ENCODE assay signal across 27 cellular contexts in the genomic region with DNA sequence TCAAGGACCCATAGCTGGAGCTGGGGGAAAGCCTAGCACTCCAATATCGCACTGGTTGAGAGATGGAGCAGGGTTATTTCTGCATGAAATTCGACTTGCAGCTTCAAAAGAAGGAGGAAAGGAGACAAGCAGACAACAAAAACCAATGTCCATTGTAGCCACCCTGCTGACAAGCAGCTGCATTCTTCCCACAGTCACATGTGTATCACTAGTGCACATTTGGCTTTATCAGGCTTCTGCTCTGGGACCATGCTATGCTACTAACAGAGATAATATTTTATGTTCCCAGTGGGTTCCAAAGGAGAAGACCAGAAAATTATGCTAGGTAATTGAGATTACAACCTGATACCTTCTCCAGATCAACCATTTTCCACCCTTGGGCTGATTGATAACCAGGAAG.
"Had no signal": no experiment of that assay in that cellular context is flagged by ENCODE, and none has a peak within 500 bp of the region (broad histone marks: within the 10 kb centered on the region; RNA-seq: fewer than 3 reads in every experiment).

No MANE protein-coding gene starts in this region.

- H3K9ac ChIP-seq: neural progenitor cell had no signal

- DNase-seq: natural killer cell; occipital lobe; ovary; retina; right lobe of liver; sigmoid colon; small intestine; stimulated activated CD4-positive, alpha-beta T cell treated with anti-CD3 and anti-CD28 coated beads, Interleukin-15, amount 100 ng/mL, for 24 hours; stimulated activated CD4-positive, alpha-beta T cell treated with anti-CD3 and anti-CD28 coated beads, Interleukin-2, amount 100 ng/mL, for 24 hours; stimulated activated CD4-positive, alpha-beta T cell treated with anti-CD3 and anti-CD28 coated beads, Interleukin-2, amount 100 ng/mL, for 48 hours; stimulated activated CD4-positive, alpha-beta T cell treated with anti-CD3 and anti-CD28 coated beads, Interleukin-4, amount 100 ng/mL, for 24 hours; stimulated activated naive B cell treated with anti-CD40 and anti-IgM and Interleukin-4, amounts not matched to agents 10 μg/mL and 1 μg/mL and 100 μg/mL, for 72 hours; stimulated activated naive CD4-positive, alpha-beta T cell treated with Interleukin-2 at 50 U/mL for 16 hours; stomach; thyroid gland; trophoblast cell; upper lobe of left lung had no signal

- H3K4me3 ChIP-seq: neural progenitor cell, ovary, prostate gland, right atrium auricular region, right lobe of liver, sigmoid colon, stomach, thoracic aorta, thyroid gland, tibial nerve, upper lobe of left lung, vagina had no signal

- H3K4me1 Mint-ChIP-seq: natural killer cell; nephron; stimulated activated effector memory CD8-positive, alpha-beta T cell treated with anti-CD3 and anti-CD28 coated beads, Interleukin-12 subunit alpha, Interleukin-12 subunit beta, amount 100 ng/mL, for 72 hours; stimulated activated naive B cell treated with anti-CD40 and anti-IgM and Interleukin-4, amounts not matched to agents 10 μg/mL and 1 μg/mL and 100 μg/mL, for 72 hours had no signal

- H3K36me3 ChIP-seq: neural progenitor cell, ovary, prostate gland, right atrium auricular region, right lobe of liver, sigmoid colon, stomach, thoracic aorta, thyroid gland, upper lobe of left lung, vagina had no signal

- H3K4me3 Mint-ChIP-seq: natural killer cell; nephron; neural progenitor cell; stimulated activated effector memory CD8-positive, alpha-beta T cell treated with anti-CD3 and anti-CD28 coated beads, Interleukin-12 subunit alpha, Interleukin-12 subunit beta, amount 100 ng/mL, for 72 hours; stimulated activated naive B cell treated with anti-CD40 and anti-IgM and Interleukin-4, amounts not matched to agents 10 μg/mL and 1 μg/mL and 100 μg/mL, for 72 hours; stimulated activated naive CD8-positive, alpha-beta T cell treated with anti-CD3 and anti-CD28 coated beads, Interleukin-15, Interleukin-2, amounts not matched to agents 100 ng/mL and 50 ng/mL, for 24 hours had no signal

- FAIRE-seq: small intestine, urothelium cell line had no signal

- H3K27ac Mint-ChIP-seq: natural killer cell; nephron; neural progenitor cell; stimulated activated effector memory CD8-positive, alpha-beta T cell treated with anti-CD3 and anti-CD28 coated beads, Interleukin-12 subunit alpha, Interleukin-12 subunit beta, amount 100 ng/mL, for 72 hours; stimulated activated naive B cell treated with anti-CD40 and anti-IgM and Interleukin-4, amounts not matched to agents 10 μg/mL and 1 μg/mL and 100 μg/mL, for 72 hours; stimulated activated naive CD8-positive, alpha-beta T cell treated with anti-CD3 and anti-CD28 coated beads, Interleukin-15, Interleukin-2, amounts not matched to agents 100 ng/mL and 50 ng/mL, for 24 hours had no signal

- H2AFZ ChIP-seq: neural progenitor cell had no signal

- H3K4me2 ChIP-seq: neural progenitor cell had no signal

- H3K9me3 Mint-ChIP-seq: natural killer cell; nephron; stimulated activated effector memory CD8-positive, alpha-beta T cell treated with anti-CD3 and anti-CD28 coated beads, Interleukin-12 subunit alpha, Interleukin-12 subunit beta, amount 100 ng/mL, for 72 hours; stimulated activated naive B cell treated with anti-CD40 and anti-IgM and Interleukin-4, amounts not matched to agents 10 μg/mL and 1 μg/mL and 100 μg/mL, for 72 hours; stimulated activated naive CD8-positive, alpha-beta T cell treated with anti-CD3 and anti-CD28 coated beads, Interleukin-15, Interleukin-2, amounts not matched to agents 100 ng/mL and 50 ng/mL, for 24 hours had no signal

- H3K4me1 ChIP-seq: prostate gland, right lobe of liver, sigmoid colon, stomach, tibial nerve, upper lobe of left lung, vagina had no signal

- H3K36me3 Mint-ChIP-seq: natural killer cell; neural progenitor cell; stimulated activated effector memory CD8-positive, alpha-beta T cell treated with anti-CD3 and anti-CD28 coated beads, Interleukin-12 subunit alpha, Interleukin-12 subunit beta, amount 100 ng/mL, for 72 hours; stimulated activated naive B cell treated with anti-CD40 and anti-IgM and Interleukin-4, amounts not matched to agents 10 μg/mL and 1 μg/mL and 100 μg/mL, for 72 hours had no signal

- ATAC-seq: natural killer cell; right lobe of liver; stimulated activated effector memory CD8-positive, alpha-beta T cell treated with anti-CD3 and anti-CD28 coated beads, Interleukin-12 subunit alpha, Interleukin-12 subunit beta, amount 100 ng/mL, for 72 hours; stimulated activated naive B cell treated with anti-CD40 and anti-IgM and Interleukin-4, amounts not matched to agents 10 μg/mL and 1 μg/mL and 100 μg/mL, for 72 hours had no signal

- H3K9me3 ChIP-seq: ovary, prostate gland, right atrium auricular region, right lobe of liver, sigmoid colon, stomach, thoracic aorta, thyroid gland, tibial nerve, upper lobe of left lung, vagina had no signal

- H3K27ac ChIP-seq: neural progenitor cell, ovary, prostate gland, right atrium auricular region, right lobe of liver, sigmoid colon, stomach, thoracic aorta, thyroid gland, tibial nerve, upper lobe of left lung, vagina had no signal

- H3K27me3 ChIP-seq: neural progenitor cell, ovary, right atrium auricular region, right lobe of liver, sigmoid colon, stomach, thyroid gland, tibial nerve, upper lobe of left lung, vagina had no signal
